25 cellular contexts compared by ENCODE assay signal in the genomic region with DNA sequence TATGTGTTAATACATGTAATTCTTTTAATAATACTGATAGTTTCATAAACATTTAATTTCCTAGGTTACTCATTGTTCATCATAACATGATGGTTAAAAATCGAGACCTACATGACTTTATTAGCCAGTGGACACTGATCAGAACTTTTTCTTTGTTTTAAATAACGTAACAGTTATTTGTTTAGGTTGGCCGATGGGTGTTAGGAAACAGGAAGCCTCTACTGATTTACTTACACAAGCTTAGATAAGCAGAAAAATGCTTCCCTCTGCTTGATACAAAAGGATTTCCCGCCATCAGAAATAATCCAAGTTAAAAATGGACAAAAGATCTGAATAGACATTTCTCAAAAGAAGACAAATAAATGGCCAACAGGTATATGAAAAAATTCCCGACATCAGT.
"Had no signal": no experiment of that assay in that cellular context is flagged by ENCODE, and none has a peak within 500 bp of the region (broad histone marks: within the 10 kb centered on the region; RNA-seq: fewer than 3 reads in every experiment).

No MANE protein-coding gene starts in this region.

- H3K4me3 ChIP-seq: esophagus squamous epithelium, heart left ventricle, SK-N-MC, thyroid gland, upper lobe of right lung had no signal

- H3K9me3 Mint-ChIP-seq: activated naive CD8-positive, alpha-beta T cell treated with anti-CD3 and anti-CD28 coated beads, Interleukin-2, amount 50 U/mL, for 24 hours; activated T-helper 17 cell treated with anti-CD3 and anti-CD28 coated beads, Interleukin-2, amount 50 U/mL, for 72 hours; dendritic cell treated with granulocyte-macrophage colony-stimulating factor and Interleukin-4, amounts not matched to agents 40 ng/mL and 50 ng/mL, for 4 days; effector memory CD8-positive, alpha-beta T cell; naive B cell; neural crest cell; stimulated activated naive CD8-positive, alpha-beta T cell treated with anti-CD3 and anti-CD28 coated beads, Interleukin-15, Interleukin-2, amounts not matched to agents 100 ng/mL and 50 ng/mL, for 24 hours had no signal

- ATAC-seq: activated CD8-positive, alpha-beta T cell treated with anti-CD3 and anti-CD28 coated beads, Interleukin-2, amount 10 ng/mL, durations not matched to agents 7 days and 5 days; activated naive CD8-positive, alpha-beta T cell treated with anti-CD3 and anti-CD28 coated beads, Interleukin-2, amount 50 U/mL, for 24 hours; activated T-helper 17 cell treated with anti-CD3 and anti-CD28 coated beads, Interleukin-2, amount 50 U/mL, for 72 hours; effector memory CD8-positive, alpha-beta T cell; heart left ventricle; left colon; upper lobe of right lung had no signal

- H3K9me3 ChIP-seq: esophagus squamous epithelium, heart left ventricle, thyroid gland, upper lobe of right lung had no signal

- H3K27ac Mint-ChIP-seq: activated CD8-positive, alpha-beta T cell treated with anti-CD3 and anti-CD28 coated beads, Interleukin-2, amount 10 ng/mL, durations not matched to agents 7 days and 5 days; activated T-helper 17 cell treated with anti-CD3 and anti-CD28 coated beads, Interleukin-2, amount 50 U/mL, for 72 hours; dendritic cell treated with granulocyte-macrophage colony-stimulating factor and Interleukin-4, amounts not matched to agents 40 ng/mL and 50 ng/mL, for 4 days; stimulated activated naive CD8-positive, alpha-beta T cell treated with anti-CD3 and anti-CD28 coated beads, Interleukin-15, Interleukin-2, amounts not matched to agents 100 ng/mL and 50 ng/mL, for 24 hours had no signal

- H3K4me1 Mint-ChIP-seq: naive B cell had no signal

- H3K36me3 ChIP-seq: thyroid gland had no signal

- H3K27me3 Mint-ChIP-seq: activated naive CD8-positive, alpha-beta T cell treated with anti-CD3 and anti-CD28 coated beads, Interleukin-2, amount 50 U/mL, for 24 hours; activated T-helper 17 cell treated with anti-CD3 and anti-CD28 coated beads, Interleukin-2, amount 50 U/mL, for 72 hours; brain; dendritic cell treated with granulocyte-macrophage colony-stimulating factor and Interleukin-4, amounts not matched to agents 40 ng/mL and 50 ng/mL, for 4 days; effector memory CD8-positive, alpha-beta T cell; naive B cell; stimulated activated naive CD8-positive, alpha-beta T cell treated with anti-CD3 and anti-CD28 coated beads, Interleukin-15, Interleukin-2, amounts not matched to agents 100 ng/mL and 50 ng/mL, for 24 hours had no signal

- DNase-seq: activated CD4-positive, alpha-beta T cell treated with anti-CD3 and anti-CD28 coated beads for 1 hour; activated CD4-positive, alpha-beta T cell treated with anti-CD3 and anti-CD28 coated beads, Interleukin-2, amount 50 U/mL, for 1 hour; activated CD8-positive, alpha-beta T cell treated with anti-CD3 and anti-CD28 coated beads, Interleukin-2, amount 10 ng/mL, durations not matched to agents 7 days and 5 days; activated naive CD4-positive, alpha-beta T cell; activated naive CD8-positive, alpha-beta T cell treated with anti-CD3 and anti-CD28 coated beads, Interleukin-2, amount 50 U/mL, for 24 hours; activated T-cell treated with anti-CD3 and anti-CD28 coated beads, Interleukin-2, amount 50 U/mL, for 1 hour; effector memory CD8-positive, alpha-beta T cell; esophagus squamous epithelium; heart left ventricle; islet precursor cell; left colon; mesendoderm; naive B cell; posterior cingulate gyrus; stimulated activated CD4-positive, alpha-beta T cell treated with anti-CD3 and anti-CD28 coated beads, Interleukin-4, amount 100 ng/mL, for 4 hours; substantia nigra; SW 1271; thyroid gland; upper lobe of right lung had no signal

- H3K4me3 Mint-ChIP-seq: activated CD8-positive, alpha-beta T cell treated with anti-CD3 and anti-CD28 coated beads, Interleukin-2, amount 10 ng/mL, durations not matched to agents 7 days and 5 days; activated naive CD8-positive, alpha-beta T cell treated with anti-CD3 and anti-CD28 coated beads, Interleukin-2, amount 50 U/mL, for 24 hours; activated T-helper 17 cell treated with anti-CD3 and anti-CD28 coated beads, Interleukin-2, amount 50 U/mL, for 72 hours; brain; dendritic cell treated with granulocyte-macrophage colony-stimulating factor and Interleukin-4, amounts not matched to agents 40 ng/mL and 50 ng/mL, for 4 days; effector memory CD8-positive, alpha-beta T cell; naive B cell; neural crest cell; stimulated activated naive CD8-positive, alpha-beta T cell treated with anti-CD3 and anti-CD28 coated beads, Interleukin-15, Interleukin-2, amounts not matched to agents 100 ng/mL and 50 ng/mL, for 24 hours had no signal

- H3K27me3 ChIP-seq: esophagus squamous epithelium, heart left ventricle, thyroid gland, upper lobe of right lung had no signal

- H3K27ac ChIP-seq: esophagus squamous epithelium, heart left ventricle, thyroid gland, upper lobe of right lung had no signal

- H3K4me1 ChIP-seq: thyroid gland had no signal
